In the genomic region with DNA sequence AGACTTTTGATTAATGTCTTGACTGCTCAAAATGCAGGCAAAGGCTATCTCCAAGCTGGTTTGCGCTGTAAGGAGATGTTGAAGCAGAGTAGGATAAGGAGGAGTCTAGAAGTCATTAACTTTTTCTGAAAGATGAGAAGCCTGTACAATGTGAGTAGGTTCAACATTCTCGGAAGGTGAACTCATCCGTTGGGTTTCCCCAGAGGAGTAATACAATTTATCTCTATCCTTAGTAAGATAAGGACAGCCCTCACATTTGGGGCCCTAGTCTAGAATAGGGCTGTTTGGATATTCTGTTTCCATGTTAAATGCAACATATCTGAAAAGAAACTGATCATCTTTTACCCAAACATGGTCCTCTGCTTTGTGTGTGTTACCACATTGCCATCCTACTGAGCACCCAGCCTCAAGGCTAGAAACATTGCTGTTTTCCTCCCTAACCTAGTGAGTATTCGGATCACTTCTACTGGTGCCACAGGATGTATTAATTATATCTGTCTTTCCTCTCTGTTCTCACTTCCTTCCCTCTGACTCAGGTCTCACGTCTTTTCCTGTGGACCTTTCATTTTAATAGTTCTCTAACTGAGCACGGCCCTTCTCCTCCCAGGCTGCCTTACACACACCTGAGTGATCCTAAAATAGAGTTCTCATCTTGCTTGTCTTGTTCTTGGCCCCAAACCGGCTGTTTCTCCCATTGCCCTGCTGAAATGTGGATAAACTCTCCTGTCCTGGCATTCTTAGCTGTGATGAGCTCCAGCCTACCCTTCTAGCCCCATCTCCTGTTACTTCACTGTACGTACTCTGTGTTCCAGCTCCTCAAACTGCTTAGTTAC, we compare ENCODE assay signal across 8 cellular contexts.
DNase-seq lines count a peak whose midpoint lies in the region; ATAC-seq, FAIRE-seq and TF ChIP-seq lines count a peak whose summit lies in the region.

No MANE protein-coding gene starts in this region.

- H3K27me3 ChIP-seq in heart right ventricle = no peaks in the 10 kb centered on the region
- H3K27me3 ChIP-seq in right atrium auricular region = no peaks in the 10 kb centered on the region
- H3K27me3 ChIP-seq in mucosa of rectum (ENCODE audit: control insufficient read depth in 2 of 2, insufficient read depth in 2 of 2, low read length in 2 of 2) = no peaks in the 10 kb centered on the region

- peaks cover 0 to 62% (median 18%) of the 10 kb centered on the region in 9 donors for H3K4me1 ChIP-seq in heart right ventricle
- peaks cover 0 to 8% of the 10 kb centered on the region in 2 donors for H3K4me1 ChIP-seq in right atrium auricular region
- peaks cover 8 to 10% of the 10 kb centered on the region in 2 donors for H3K4me1 ChIP-seq in mucosa of rectum (ENCODE audit: control insufficient read depth in 2 of 2, insufficient read depth in 2 of 2, low read length in 2 of 2)

- no peak for DNase-seq in heart right ventricle
- DNase-seq in right atrium auricular region (ENCODE audit: low spot score) = no peak
- DNase-seq in activated T-cell treated with anti-CD3 and anti-CD28 coated beads, Interleukin-2, amount 50 U/mL, for 48 hours = peak; percentile 51 to 56
- no peak for DNase-seq in urothelium cell line (ENCODE audit: low spot score)
- no peak for DNase-seq in foreskin melanocyte
- no peak for DNase-seq in HT-29 (ENCODE audit: low spot score)

- intact Hi-C loops in heart right ventricle (cut with DNase I) = loop anchor here in 5 of 10 donors (5.0 to 10.0 kb wide), 3 partner anchors 47 to 92 kb away; partner anchors contain the start of gene CDC14A (in 4 of the 5)

- H3K36me3 ChIP-seq in heart right ventricle = peaks cover 0 to 8% (median 0%) of the 10 kb centered on the region in 9 donors
- H3K36me3 ChIP-seq in right atrium auricular region = no peaks in the 10 kb centered on the region
- H3K36me3 ChIP-seq in mucosa of rectum (ENCODE audit: control insufficient read depth in 2 of 2, insufficient read depth in 2 of 2, low read length in 2 of 2) = peaks cover 0 to 8% of the 10 kb centered on the region in 2 donors

- H3K9me3 ChIP-seq in heart right ventricle (no peaks in the 10 kb centered on the region), right atrium auricular region (no peaks in the 10 kb centered on the region), mucosa of rectum (ENCODE audit: control insufficient read depth in 2 of 2, low read length in 2 of 2) (no peaks in the 10 kb centered on the region)

- H3K4me3 ChIP-seq in heart right ventricle = no peak overlapping the region
- no peak overlapping the region for H3K4me3 ChIP-seq in right atrium auricular region
- peak overlapping the region in 1 of 2 donors; percentile 20 for H3K4me3 ChIP-seq in mucosa of rectum (ENCODE audit: low read length in 2 of 2)

- no peak for FAIRE-seq in urothelium cell line (lab: Jason Lieb, UNC)

- 52 to 57% methylated on average over 8 of the region's 8 CpGs for WGBS in heart right ventricle, 2 donors

- peak in 7 of 8 donors; percentile 43 to 91 (median 59) for ATAC-seq in heart right ventricle
- peak; percentile 67 for ATAC-seq in HG03159 (IDR thresholded peaks at IDR 0.05; ENCODE audit: unreplicated experiment)

- TF ChIP-seq CTCF in heart right ventricle (IDR thresholded peaks at IDR 0.05) = peak in 1 of 9 donors; percentile 14
- no peak for TF ChIP-seq CTCF in right atrium auricular region (IDR thresholded peaks at IDR 0.05)

- no peak overlapping the region for H3K9ac ChIP-seq in mucosa of rectum (ENCODE audit: low read depth in 1 of 2, low read length in 2 of 2)

- H3K27ac ChIP-seq in heart right ventricle = peak overlapping the region in 8 of 10 donors; percentile 27 to 74 (median 55)
- H3K27ac ChIP-seq in right atrium auricular region = peak overlapping the region in 1 of 2 donors; percentile 17
- peak overlapping the region; percentile 31 to 49 for H3K27ac ChIP-seq in mucosa of rectum (ENCODE audit: low read depth in 2 of 2, low read length in 2 of 2)

Comparison
In these comparisons a context has a peak if more than half of its experiments do, and no peak if none do; other contexts are left out.
1. DNase-seq: peak in activated T-cell treated with anti-CD3 and anti-CD28 coated beads, Interleukin-2, amount 50 U/mL, for 48 hours (2 of 2); none in heart right ventricle (0 of 2), right atrium auricular region (single experiment), urothelium cell line (single experiment), foreskin melanocyte (single experiment) and HT-29 (single experiment).